8 cellular contexts compared by ENCODE assay signal in genomic region chr9:112377684-112378344, GRCh38. TPM values are rescaled to one million over a fixed set of nuclear protein-coding genes. Genes with fewer than 3 reads are reported as not detected.
DNase-seq lines count a peak whose midpoint lies in the region; TF ChIP-seq lines count a peak whose summit lies in the region.

No MANE protein-coding gene starts in this region.

- CTCF ChIA-PET in activated naive CD4-positive, alpha-beta T cell treated with anti-CD3 and anti-CD28 coated beads, Interleukin-2, amount 10 ng/mL, durations not matched to agents 7 days and 5 days (lab: Charles Lee) = interaction anchor here (0.8 to 2.3 kb wide), 5 partner anchors 11 to 330 kb away, joined by 3 to 9 read pairs (median 4); no protein-coding TSS in a partner anchor

- TF ChIP-seq CTCF in kidney epithelial cell (IDR thresholded peaks at IDR 0.05; ENCODE audit: insufficient read depth, low read length, poor library complexity, severe bottlenecking) (no peak), type B pancreatic cell (conservative IDR thresholded peaks at IDR 0.05) (no peak)

- peak overlapping the region; percentile 72 for H3K4me3 ChIP-seq in kidney epithelial cell (ENCODE audit: low read depth, low read length)

- peak overlapping the region; percentile 0 for H3K27ac Mint-ChIP-seq in activated naive CD4-positive, alpha-beta T cell treated with anti-CD3 and anti-CD28 coated beads, Interleukin-2, amount 10 ng/mL, durations not matched to agents 7 days and 5 days
- H3K27ac Mint-ChIP-seq in activated T-helper 2 cell treated with anti-CD3 and anti-CD28 coated beads, Interferon-gamma antibody, Interleukin-2, Interleukin-4, amounts not matched to agents 10 μg/mL and 5 μg/mL and 100 μg/mL, durations not matched to agents 14 hours and 24 hours and 36 hours = peak overlapping the region; percentile 70
- H3K27ac Mint-ChIP-seq in type B pancreatic cell = peak overlapping the region; percentile 52

- H3K27me3 Mint-ChIP-seq in activated naive CD4-positive, alpha-beta T cell treated with anti-CD3 and anti-CD28 coated beads, Interleukin-2, amount 10 ng/mL, durations not matched to agents 7 days and 5 days = no peaks in the 10 kb centered on the region
- H3K27me3 Mint-ChIP-seq in activated T-helper 2 cell treated with anti-CD3 and anti-CD28 coated beads, Interferon-gamma antibody, Interleukin-2, Interleukin-4, amounts not matched to agents 10 μg/mL and 5 μg/mL and 100 μg/mL, durations not matched to agents 14 hours and 24 hours and 36 hours (ENCODE audit: low read depth) = no peaks in the 10 kb centered on the region
- no peaks in the 10 kb centered on the region for H3K27me3 Mint-ChIP-seq in type B pancreatic cell

- H3K9me3 Mint-ChIP-seq in activated naive CD4-positive, alpha-beta T cell treated with anti-CD3 and anti-CD28 coated beads, Interleukin-2, amount 10 ng/mL, durations not matched to agents 7 days and 5 days = peaks cover 4% of the 10 kb centered on the region
- H3K9me3 Mint-ChIP-seq in activated T-helper 2 cell treated with anti-CD3 and anti-CD28 coated beads, Interferon-gamma antibody, Interleukin-2, Interleukin-4, amounts not matched to agents 10 μg/mL and 5 μg/mL and 100 μg/mL, durations not matched to agents 14 hours and 24 hours and 36 hours = no peaks in the 10 kb centered on the region
- peaks cover 15% of the 10 kb centered on the region for H3K9me3 Mint-ChIP-seq in type B pancreatic cell

- no peak for DNase-seq in activated naive CD4-positive, alpha-beta T cell treated with anti-CD3 and anti-CD28 coated beads, Interleukin-2, amount 10 ng/mL, durations not matched to agents 7 days and 5 days
- DNase-seq in activated naive CD4-positive, alpha-beta T cell (lab: John Stamatoyannopoulos, UW) = no peak
- DNase-seq in activated T-helper 2 cell treated with anti-CD3 and anti-CD28 coated beads, Interferon-gamma antibody, Interleukin-2, Interleukin-4, amounts not matched to agents 10 μg/mL and 5 μg/mL and 100 μg/mL, durations not matched to agents 14 hours and 24 hours and 36 hours (ENCODE audit: low spot score) = no peak
- DNase-seq in kidney epithelial cell (ENCODE audit: low read depth) (no peak), type B pancreatic cell (ENCODE audit: extremely low spot score, unreplicated experiment) (no peak), mucosa of gallbladder (ENCODE audit: low spot score) (no peak), GOT3 (lab: John Stamatoyannopoulos, UW) (no peak)
- DNase-seq in activated CD4-positive, CD25-positive, alpha-beta regulatory T cell (lab: John Stamatoyannopoulos, UW) = no peak

- peak overlapping the region; percentile 99 for H3K4me3 Mint-ChIP-seq in activated naive CD4-positive, alpha-beta T cell treated with anti-CD3 and anti-CD28 coated beads, Interleukin-2, amount 10 ng/mL, durations not matched to agents 7 days and 5 days
- H3K4me3 Mint-ChIP-seq in activated T-helper 2 cell treated with anti-CD3 and anti-CD28 coated beads, Interferon-gamma antibody, Interleukin-2, Interleukin-4, amounts not matched to agents 10 μg/mL and 5 μg/mL and 100 μg/mL, durations not matched to agents 14 hours and 24 hours and 36 hours (ENCODE audit: low read depth) = peak overlapping the region; percentile 63
- peak overlapping the region; percentile 97 for H3K4me3 Mint-ChIP-seq in type B pancreatic cell

- intact Hi-C loops in activated T-helper 2 cell treated with anti-CD3 and anti-CD28 coated beads, Interferon-gamma antibody, Interleukin-2, Interleukin-4, amounts not matched to agents 10 μg/mL and 5 μg/mL and 100 μg/mL, durations not matched to agents 14 hours and 24 hours and 36 hours (cut with micrococcal nuclease) = loop anchor here (1.0 to 10.0 kb wide), 9 partner anchors 23 to 896 kb away; partner anchors contain the start of genes ECPAS, GNG10, INIP and SUSD1

- no peaks in the 10 kb centered on the region for H3K36me3 ChIP-seq in kidney epithelial cell (ENCODE audit: control insufficient read depth, insufficient read depth, low read length)

- H3K36me3 Mint-ChIP-seq in activated naive CD4-positive, alpha-beta T cell treated with anti-CD3 and anti-CD28 coated beads, Interleukin-2, amount 10 ng/mL, durations not matched to agents 7 days and 5 days = peaks cover 7% of the 10 kb centered on the region
- peaks cover 15% of the 10 kb centered on the region for H3K36me3 Mint-ChIP-seq in activated T-helper 2 cell treated with anti-CD3 and anti-CD28 coated beads, Interferon-gamma antibody, Interleukin-2, Interleukin-4, amounts not matched to agents 10 μg/mL and 5 μg/mL and 100 μg/mL, durations not matched to agents 14 hours and 24 hours and 36 hours (ENCODE audit: low read depth)
- peaks cover 18% of the 10 kb centered on the region for H3K36me3 Mint-ChIP-seq in type B pancreatic cell

- H3K27me3 ChIP-seq in kidney epithelial cell (ENCODE audit: control insufficient read depth, insufficient read depth, low read length) = no peaks in the 10 kb centered on the region

- H3K4me1 Mint-ChIP-seq in activated naive CD4-positive, alpha-beta T cell treated with anti-CD3 and anti-CD28 coated beads, Interleukin-2, amount 10 ng/mL, durations not matched to agents 7 days and 5 days = peaks cover 40% of the 10 kb centered on the region
- peaks cover 41% of the 10 kb centered on the region for H3K4me1 Mint-ChIP-seq in activated T-helper 2 cell treated with anti-CD3 and anti-CD28 coated beads, Interferon-gamma antibody, Interleukin-2, Interleukin-4, amounts not matched to agents 10 μg/mL and 5 μg/mL and 100 μg/mL, durations not matched to agents 14 hours and 24 hours and 36 hours (ENCODE audit: low read depth)
- H3K4me1 Mint-ChIP-seq in type B pancreatic cell (ENCODE audit: unreplicated experiment) = peaks cover 26% of the 10 kb centered on the region

RNA-seq across cellular contexts. Expression of gene HSDL2, which starts 2.1 kb away (rescaled TPM):
- 20.4 and 21.8 TPM in 2 replicates for total RNA-seq in activated T-helper 2 cell treated with anti-CD3 and anti-CD28 coated beads, Interferon-gamma antibody, Interleukin-2, Interleukin-4, amounts not matched to agents 10 μg/mL and 5 μg/mL and 100 μg/mL, durations not matched to agents 14 hours and 24 hours and 36 hours
- total RNA-seq in kidney epithelial cell = 11.2 and 15.2 TPM in 2 replicates
- 37.5 and 38.6 TPM in 2 replicates for total RNA-seq in type B pancreatic cell (ENCODE audit: low replicate concordance)
- 40.3 TPM for total RNA-seq in mucosa of gallbladder

RNA-seq across cellular contexts. Expression of gene PTBP3, which starts 44.4 kb away (rescaled TPM):
- 108 and 116 TPM in 2 replicates for total RNA-seq in activated T-helper 2 cell treated with anti-CD3 and anti-CD28 coated beads, Interferon-gamma antibody, Interleukin-2, Interleukin-4, amounts not matched to agents 10 μg/mL and 5 μg/mL and 100 μg/mL, durations not matched to agents 14 hours and 24 hours and 36 hours
- total RNA-seq in kidney epithelial cell = 79.8 and 86.0 TPM in 2 replicates
- total RNA-seq in type B pancreatic cell (ENCODE audit: low replicate concordance) = 78.6 and 174 TPM in 2 replicates
- total RNA-seq in mucosa of gallbladder = 65.2 TPM

Comparison
In these comparisons a context has a peak if more than half of its experiments do, and no peak if none do; other contexts are left out.
1. H3K27ac Mint-ChIP-seq: peak in every context shown above with its lines; median percentile 70 in activated T-helper 2 cell treated with anti-CD3 and anti-CD28 coated beads, Interferon-gamma antibody, Interleukin-2, Interleukin-4, amounts not matched to agents 10 μg/mL and 5 μg/mL and 100 μg/mL, durations not matched to agents 14 hours and 24 hours and 36 hours; 52 in type B pancreatic cell; 0 in activated naive CD4-positive, alpha-beta T cell treated with anti-CD3 and anti-CD28 coated beads, Interleukin-2, amount 10 ng/mL, durations not matched to agents 7 days and 5 days.